In the genomic region with DNA sequence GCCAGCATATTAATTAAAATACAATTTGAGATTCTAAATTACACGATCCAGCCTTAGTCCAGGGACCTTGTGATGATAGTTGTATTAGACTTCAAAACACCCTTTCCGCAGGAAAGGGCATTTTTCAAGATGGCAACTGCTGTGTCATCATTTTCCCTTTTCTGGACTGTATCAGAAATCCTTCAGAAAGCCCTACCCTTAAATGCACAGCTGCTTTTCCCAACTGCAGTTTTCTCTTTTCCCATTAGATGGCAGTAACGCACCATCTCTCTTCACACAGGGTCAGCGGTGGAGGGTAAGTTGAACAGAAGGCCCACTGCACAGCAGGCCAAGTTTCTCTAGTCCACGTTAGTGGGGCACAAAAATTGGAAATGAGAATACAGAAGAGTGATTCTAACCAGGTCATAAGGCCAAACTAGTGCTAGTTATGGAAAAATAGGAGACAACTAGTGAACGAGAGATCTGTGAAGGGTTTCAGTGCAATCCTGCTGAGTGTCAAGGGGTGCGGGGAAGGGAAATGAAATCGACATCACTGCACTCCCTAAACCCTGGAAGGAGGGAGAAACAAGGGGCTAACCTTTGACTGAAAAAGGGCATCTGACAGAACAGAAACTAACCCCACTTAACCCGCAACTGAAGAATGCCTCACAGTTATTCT, we compare ENCODE assay signal across 8 cellular contexts. TPM values are rescaled to one million over a fixed set of nuclear protein-coding genes. Genes with fewer than 3 reads are reported as not detected.
DNase-seq lines count a peak whose midpoint lies in the region; ATAC-seq, FAIRE-seq and TF ChIP-seq lines count a peak whose summit lies in the region.

No MANE protein-coding gene starts in this region.

- TF ChIP-seq CTCF in foreskin fibroblast (IDR thresholded peaks at IDR 0.05; ENCODE audit: low read depth, low read length): peak; percentile 90
- TF ChIP-seq CTCF in omental fat pad (IDR thresholded peaks at IDR 0.05): peak in 2 of 3 donors; percentile 69 to 85

- no peak overlapping the region for H3K4me3 ChIP-seq in foreskin fibroblast (ENCODE audit: low read depth in 1 of 2, low read length in 2 of 2)

- peak; percentile 97 for FAIRE-seq in G401.6 (lab: Jason Lieb, UNC)
- peak; percentile 55 for FAIRE-seq in RCC 7860 (lab: Jason Lieb, UNC)

- DNase-seq in LoVo (ENCODE audit: low spot score) (peak; percentile 77), RCC 7860 (ENCODE audit: low spot score) (peak; percentile 72), foreskin fibroblast (peak; percentile 68 to 91), omental fat pad (ENCODE audit: low spot score) (no peak)
- peak; percentile 36 for DNase-seq in activated effector memory CD4-positive, alpha-beta T cell treated with Interleukin-2 at 50 U/mL for 16 hours

- TF ChIP-seq POLR2A in GM18505 (IDR thresholded peaks at IDR 0.05; ENCODE audit: borderline replicate concordance, extremely low read depth, insufficient read depth, insufficient read length): no peak

- ATAC-seq in omental fat pad (ENCODE audit: low FRiP score): peak; percentile 85
- no peak for ATAC-seq in GM18873 (IDR thresholded peaks at IDR 0.05; ENCODE audit: low FRiP score, unreplicated experiment)
- no peak for ATAC-seq in GM18505 (IDR thresholded peaks at IDR 0.05; ENCODE audit: unreplicated experiment)

RNA-seq across cellular contexts. Expression of gene TDRD10, which starts 22.1 kb away (rescaled TPM):
- 10 to 100 TPM in 1 of 4 donors, 1 to 10 TPM in 3; 6.4 to 15.3 (median 7.7) TPM for total RNA-seq in omental fat pad

RNA-seq across cellular contexts. Expression of gene SHE, which starts 22.3 kb away (rescaled TPM):
- total RNA-seq in omental fat pad: 10 to 100 TPM; 15.6 to 77.9 (median 25.4) TPM
